Comparison of ENCODE assay signal across 1 cellular context in the genomic region with DNA sequence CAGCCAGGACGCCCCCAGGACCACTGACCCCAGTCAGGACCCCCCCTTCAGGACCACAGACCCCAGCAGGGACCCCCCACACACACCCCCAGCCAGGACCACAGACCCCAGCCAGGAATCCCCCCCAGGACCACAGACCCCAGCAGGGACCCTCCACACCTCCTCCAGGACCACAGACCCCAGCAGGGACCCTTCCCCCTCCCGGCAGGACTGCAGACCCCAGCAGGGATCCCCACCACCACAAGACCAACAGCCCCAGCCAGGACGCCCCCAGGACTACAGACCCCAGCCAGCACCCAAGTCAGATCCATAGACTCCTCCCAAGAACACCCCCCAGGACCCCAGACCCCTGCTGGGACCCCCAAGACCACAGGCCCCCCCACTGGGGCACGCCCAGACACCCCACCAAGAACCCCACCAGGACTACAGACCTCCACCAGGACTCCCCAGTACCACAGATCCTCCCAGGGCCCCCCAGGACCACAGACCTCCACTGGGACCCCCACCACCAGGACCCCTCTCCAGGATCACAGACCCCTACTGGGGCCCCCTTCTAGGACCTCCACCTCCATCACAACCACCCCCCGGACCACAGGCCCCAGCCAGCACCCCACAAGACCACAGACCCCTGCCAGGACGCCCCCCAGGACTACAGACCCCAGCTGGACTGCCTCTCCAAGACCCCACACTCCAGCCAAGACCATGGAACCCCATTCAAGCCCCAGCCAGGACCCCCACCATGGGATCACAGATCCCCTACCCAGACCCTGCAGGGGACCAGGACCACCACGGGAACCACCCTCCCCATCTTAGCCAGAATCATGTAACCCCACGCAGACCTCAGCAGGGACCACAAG.
A peak's percentile ranks its signal among the peaks of the same experiment; 100 is the strongest.
TF ChIP-seq lines count a peak whose summit lies in the region.

No MANE protein-coding gene starts in this region.

TF ChIP-seq in K562, 482 proteins besides CTCF, POLR2A, EP300 and RAD21 (continued from another document):
- TF ChIP-seq POLR2G (IDR thresholded peaks at IDR 0.05; ENCODE audit: low read depth, low read length) (peak; percentile 24; the same call in 1 of the 2 replicates), SNIP1 (IDR thresholded peaks at IDR 0.05; ENCODE audit: low read depth) (no peak), ZBTB7A (IDR thresholded peaks at IDR 0.05; ENCODE audit: borderline replicate concordance, control insufficient read depth, low read depth, low read length) (peak; percentile 55; the same call in 1 of the 2 replicates), RBFOX2 (IDR thresholded peaks at IDR 0.05; ENCODE audit: low read depth, low read length) (peak; percentile 46; the same call in 1 of the 2 replicates), MEF2A (IDR thresholded peaks at IDR 0.05; ENCODE audit: control insufficient read depth, low read depth, low read length) (no peak), CBX1 (IDR thresholded peaks at IDR 0.05; ENCODE audit: low read depth) (no peak)
- TF ChIP-seq, protein P1, sequence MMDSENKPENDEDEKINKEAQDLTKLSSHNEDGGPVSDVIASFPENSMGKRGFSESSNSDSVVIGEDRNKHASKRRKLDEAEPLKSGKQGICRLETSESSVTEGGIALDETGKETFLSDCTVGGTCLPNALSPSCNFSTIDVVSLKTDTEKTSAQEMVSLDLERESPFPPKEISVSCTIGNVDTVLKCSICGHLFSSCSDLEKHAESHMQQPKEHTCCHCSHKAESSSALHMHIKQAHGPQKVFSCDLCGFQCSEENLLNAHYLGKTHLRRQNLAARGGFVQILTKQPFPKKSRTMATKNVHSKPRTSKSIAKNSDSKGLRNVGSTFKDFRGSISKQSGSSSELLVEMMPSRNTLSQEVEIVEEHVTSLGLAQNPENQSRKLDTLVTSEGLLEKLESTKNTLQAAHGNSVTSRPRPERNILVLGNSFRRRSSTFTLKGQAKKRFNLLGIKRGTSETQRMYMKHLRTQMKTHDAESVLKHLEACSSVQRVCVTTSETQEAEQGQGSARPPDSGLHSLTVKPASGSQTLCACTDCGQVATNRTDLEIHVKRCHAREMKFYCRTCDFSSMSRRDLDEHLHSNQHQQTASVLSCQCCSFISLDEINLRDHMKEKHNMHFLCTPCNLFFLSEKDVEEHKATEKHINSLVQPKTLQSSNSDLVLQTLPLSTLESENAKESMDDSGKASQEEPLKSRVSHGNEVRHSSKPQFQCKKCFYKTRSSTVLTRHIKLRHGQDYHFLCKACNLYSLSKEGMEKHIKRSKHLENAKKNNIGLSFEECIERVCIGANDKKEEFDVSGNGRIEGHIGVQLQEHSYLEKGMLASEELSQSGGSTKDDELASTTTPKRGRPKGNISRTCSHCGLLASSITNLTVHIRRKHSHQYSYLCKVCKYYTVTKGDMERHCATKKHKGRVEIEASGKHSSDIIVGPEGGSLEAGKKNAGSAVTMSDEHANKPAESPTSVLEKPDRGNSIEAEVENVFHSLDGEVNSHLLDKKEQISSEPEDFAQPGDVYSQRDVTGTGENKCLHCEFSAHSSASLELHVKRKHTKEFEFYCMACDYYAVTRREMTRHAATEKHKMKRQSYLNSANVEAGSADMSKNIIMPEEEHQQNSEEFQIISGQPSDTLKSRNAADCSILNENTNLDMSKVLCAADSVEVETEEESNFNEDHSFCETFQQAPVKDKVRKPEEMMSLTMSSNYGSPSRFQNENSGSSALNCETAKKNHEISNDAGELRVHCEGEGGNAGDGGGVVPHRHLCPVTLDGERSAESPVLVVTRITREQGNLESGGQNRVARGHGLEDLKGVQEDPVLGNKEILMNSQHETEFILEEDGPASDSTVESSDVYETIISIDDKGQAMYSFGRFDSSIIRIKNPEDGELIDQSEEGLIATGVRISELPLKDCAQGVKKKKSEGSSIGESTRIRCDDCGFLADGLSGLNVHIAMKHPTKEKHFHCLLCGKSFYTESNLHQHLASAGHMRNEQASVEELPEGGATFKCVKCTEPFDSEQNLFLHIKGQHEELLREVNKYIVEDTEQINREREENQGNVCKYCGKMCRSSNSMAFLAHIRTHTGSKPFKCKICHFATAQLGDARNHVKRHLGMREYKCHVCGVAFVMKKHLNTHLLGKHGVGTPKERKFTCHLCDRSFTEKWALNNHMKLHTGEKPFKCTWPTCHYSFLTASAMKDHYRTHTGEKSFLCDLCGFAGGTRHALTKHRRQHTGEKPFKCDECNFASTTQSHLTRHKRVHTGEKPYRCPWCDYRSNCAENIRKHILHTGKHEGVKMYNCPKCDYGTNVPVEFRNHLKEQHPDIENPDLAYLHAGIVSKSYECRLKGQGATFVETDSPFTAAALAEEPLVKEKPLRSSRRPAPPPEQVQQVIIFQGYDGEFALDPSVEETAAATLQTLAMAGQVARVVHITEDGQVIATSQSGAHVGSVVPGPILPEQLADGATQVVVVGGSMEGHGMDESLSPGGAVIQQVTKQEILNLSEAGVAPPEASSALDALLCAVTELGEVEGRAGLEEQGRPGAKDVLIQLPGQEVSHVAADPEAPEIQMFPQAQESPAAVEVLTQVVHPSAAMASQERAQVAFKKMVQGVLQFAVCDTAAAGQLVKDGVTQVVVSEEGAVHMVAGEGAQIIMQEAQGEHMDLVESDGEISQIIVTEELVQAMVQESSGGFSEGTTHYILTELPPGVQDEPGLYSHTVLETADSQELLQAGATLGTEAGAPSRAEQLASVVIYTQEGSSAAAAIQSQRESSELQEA (IDR thresholded peaks at IDR 0.05; ENCODE audit: low read depth) = no peak
- TF ChIP-seq, protein P2, sequence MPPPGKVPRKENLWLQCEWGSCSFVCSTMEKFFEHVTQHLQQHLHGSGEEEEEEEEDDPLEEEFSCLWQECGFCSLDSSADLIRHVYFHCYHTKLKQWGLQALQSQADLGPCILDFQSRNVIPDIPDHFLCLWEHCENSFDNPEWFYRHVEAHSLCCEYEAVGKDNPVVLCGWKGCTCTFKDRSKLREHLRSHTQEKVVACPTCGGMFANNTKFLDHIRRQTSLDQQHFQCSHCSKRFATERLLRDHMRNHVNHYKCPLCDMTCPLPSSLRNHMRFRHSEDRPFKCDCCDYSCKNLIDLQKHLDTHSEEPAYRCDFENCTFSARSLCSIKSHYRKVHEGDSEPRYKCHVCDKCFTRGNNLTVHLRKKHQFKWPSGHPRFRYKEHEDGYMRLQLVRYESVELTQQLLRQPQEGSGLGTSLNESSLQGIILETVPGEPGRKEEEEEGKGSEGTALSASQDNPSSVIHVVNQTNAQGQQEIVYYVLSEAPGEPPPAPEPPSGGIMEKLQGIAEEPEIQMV (tag; conservative IDR thresholded peaks at IDR 0.05; ENCODE audit: low read depth) = 0 out of 2 replicates have a peak, but pooled peaks have one; percentile 38
